ENCODE assay signal across 20 cellular contexts in the genomic region with DNA sequence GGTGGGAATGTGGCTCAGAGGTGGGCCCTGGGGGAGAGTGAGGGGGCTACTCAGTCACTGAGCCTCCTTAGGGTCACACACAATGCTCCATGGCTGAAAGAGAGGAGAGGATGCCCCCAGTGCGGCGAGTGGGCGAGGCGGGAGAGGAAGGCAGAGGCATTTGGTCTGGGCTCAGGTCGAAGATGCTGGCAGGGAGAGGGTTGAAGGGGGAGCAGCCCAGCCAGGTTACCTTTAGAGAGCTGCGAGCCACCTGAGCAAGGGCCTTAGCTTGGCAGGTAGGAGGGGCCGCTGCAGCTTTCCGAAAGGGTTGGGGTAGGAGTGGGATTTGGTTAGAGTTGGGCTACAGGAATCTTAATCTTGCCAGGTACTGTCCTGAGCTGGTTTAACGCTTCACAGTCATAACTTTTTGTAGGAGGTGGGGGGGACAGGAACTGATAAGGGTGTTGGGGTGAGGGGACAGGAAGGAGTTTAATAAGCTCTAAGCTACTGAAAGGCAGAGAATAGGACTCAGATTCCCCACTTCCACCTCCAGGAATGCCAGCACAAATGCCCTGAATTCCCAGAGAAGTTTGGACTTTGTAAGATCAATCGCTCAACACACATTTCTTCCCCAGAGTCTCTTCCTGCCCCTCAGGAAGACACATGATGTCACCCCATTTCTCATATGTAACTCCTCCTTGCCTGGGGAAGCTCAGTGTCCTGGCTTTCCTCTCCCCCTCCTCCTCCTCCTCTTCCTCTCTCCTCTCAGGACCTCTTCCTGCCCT. TPM values are rescaled to one million over a fixed set of nuclear protein-coding genes. Genes with fewer than 3 reads are reported as not detected.
DNase-seq lines count a peak whose midpoint lies in the region; ATAC-seq and TF ChIP-seq lines count a peak whose summit lies in the region.
"Had no signal": no experiment of that assay in that cellular context is flagged by ENCODE, and none has a peak within 500 bp of the region (broad histone marks: within the 10 kb centered on the region; RNA-seq: fewer than 3 reads in every experiment).

No MANE protein-coding gene starts in this region.

- intact Hi-C loops in sciatic nerve (cut with DNase I) = no loop called here

- no peaks in the 10 kb centered on the region for H3K36me3 Mint-ChIP-seq in WTC11
- H3K36me3 Mint-ChIP-seq: CD8-positive, alpha-beta T cell had no signal

- no peak for TF ChIP-seq CTCF in WTC11 (IDR thresholded peaks at IDR 0.05)

- H3K4me1 Mint-ChIP-seq in WTC11 = peaks cover 30% of the 10 kb centered on the region

- no peak overlapping the region for H3K27ac Mint-ChIP-seq in WTC11
- H3K27ac Mint-ChIP-seq: B cell; CD8-positive, alpha-beta T cell had no signal

- no peak overlapping the region for H3K4me3 Mint-ChIP-seq in WTC11
- H3K4me3 Mint-ChIP-seq: B cell; CD8-positive, alpha-beta T cell had no signal

- POLR2A ChIA-PET in WTC11 (lab: Charles Lee) = no interaction called here

- DNase-seq in EL (peak; percentile 19), WTC11 (ENCODE audit: low spot score) (peak; percentile 33), iPS-NIHi7 (ENCODE audit: extremely low spot score) (peak; percentile 67), sciatic nerve (ENCODE audit: low spot score) (peak; percentile 39), putamen (ENCODE audit: low spot score) (no peak), anterior cingulate cortex (lab: John Stamatoyannopoulos, UW) (no peak), NCI-H128 (lab: John Stamatoyannopoulos, UW; ENCODE audit: unreplicated experiment) (no peak)
- DNase-seq: CD8-positive, alpha-beta T cell; DMS79; Karpas-422; MM.1S; NCI-H1105; NCI-H1694 treated with DMSO at 0.1 percent for 48 hours; NCI-H2107; NCI-H226; NCI-H524 treated with DMSO at 0.1 percent for 48 hours; Right ventricle myocardium superior had no signal

- peaks cover 9% of the 10 kb centered on the region for H3K9me3 Mint-ChIP-seq in WTC11
- H3K9me3 Mint-ChIP-seq: CD8-positive, alpha-beta T cell had no signal

- peak; percentile 69 for ATAC-seq in WTC11
- ATAC-seq in sciatic nerve = no peak
- no peak for ATAC-seq in HG02885 (IDR thresholded peaks at IDR 0.05; ENCODE audit: poor library complexity, unreplicated experiment)
- ATAC-seq: CD8-positive, alpha-beta T cell; Panc1 had no signal

- peaks cover 21% of the 10 kb centered on the region for H3K27me3 Mint-ChIP-seq in WTC11 (ENCODE audit: low read depth)

- CTCF ChIA-PET in WTC11 (lab: Charles Lee) = interaction anchor here (0.5 to 13.7 kb wide), 6 partner anchors 9 to 153 kb away, joined by 3 to 204 read pairs (median 6); no protein-coding TSS in a partner anchor

TF ChIP-seq in WTC11, 78 proteins besides CTCF, POLR2A, EP300 and RAD21:
- no peak for TF ChIP-seq TP53 (CRISPR knock-in tag; IDR thresholded peaks at IDR 0.05)
- no peak for TF ChIP-seq KAT7 (CRISPR knock-in tag; IDR thresholded peaks at IDR 0.05; ENCODE audit: borderline replicate concordance)
- no peak for TF ChIP-seq GTF2I (CRISPR knock-in tag; conservative IDR thresholded peaks at IDR 0.05)
- TF ChIP-seq, protein P1, sequence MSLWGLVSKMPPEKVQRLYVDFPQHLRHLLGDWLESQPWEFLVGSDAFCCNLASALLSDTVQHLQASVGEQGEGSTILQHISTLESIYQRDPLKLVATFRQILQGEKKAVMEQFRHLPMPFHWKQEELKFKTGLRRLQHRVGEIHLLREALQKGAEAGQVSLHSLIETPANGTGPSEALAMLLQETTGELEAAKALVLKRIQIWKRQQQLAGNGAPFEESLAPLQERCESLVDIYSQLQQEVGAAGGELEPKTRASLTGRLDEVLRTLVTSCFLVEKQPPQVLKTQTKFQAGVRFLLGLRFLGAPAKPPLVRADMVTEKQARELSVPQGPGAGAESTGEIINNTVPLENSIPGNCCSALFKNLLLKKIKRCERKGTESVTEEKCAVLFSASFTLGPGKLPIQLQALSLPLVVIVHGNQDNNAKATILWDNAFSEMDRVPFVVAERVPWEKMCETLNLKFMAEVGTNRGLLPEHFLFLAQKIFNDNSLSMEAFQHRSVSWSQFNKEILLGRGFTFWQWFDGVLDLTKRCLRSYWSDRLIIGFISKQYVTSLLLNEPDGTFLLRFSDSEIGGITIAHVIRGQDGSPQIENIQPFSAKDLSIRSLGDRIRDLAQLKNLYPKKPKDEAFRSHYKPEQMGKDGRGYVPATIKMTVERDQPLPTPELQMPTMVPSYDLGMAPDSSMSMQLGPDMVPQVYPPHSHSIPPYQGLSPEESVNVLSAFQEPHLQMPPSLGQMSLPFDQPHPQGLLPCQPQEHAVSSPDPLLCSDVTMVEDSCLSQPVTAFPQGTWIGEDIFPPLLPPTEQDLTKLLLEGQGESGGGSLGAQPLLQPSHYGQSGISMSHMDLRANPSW (CRISPR knock-in tag; conservative IDR thresholded peaks at IDR 0.05; ENCODE audit: low read depth) = no peak
- TF ChIP-seq ZNF121 (CRISPR knock-in tag; IDR thresholded peaks at IDR 0.05) = no peak
- TF ChIP-seq, protein P2, sequence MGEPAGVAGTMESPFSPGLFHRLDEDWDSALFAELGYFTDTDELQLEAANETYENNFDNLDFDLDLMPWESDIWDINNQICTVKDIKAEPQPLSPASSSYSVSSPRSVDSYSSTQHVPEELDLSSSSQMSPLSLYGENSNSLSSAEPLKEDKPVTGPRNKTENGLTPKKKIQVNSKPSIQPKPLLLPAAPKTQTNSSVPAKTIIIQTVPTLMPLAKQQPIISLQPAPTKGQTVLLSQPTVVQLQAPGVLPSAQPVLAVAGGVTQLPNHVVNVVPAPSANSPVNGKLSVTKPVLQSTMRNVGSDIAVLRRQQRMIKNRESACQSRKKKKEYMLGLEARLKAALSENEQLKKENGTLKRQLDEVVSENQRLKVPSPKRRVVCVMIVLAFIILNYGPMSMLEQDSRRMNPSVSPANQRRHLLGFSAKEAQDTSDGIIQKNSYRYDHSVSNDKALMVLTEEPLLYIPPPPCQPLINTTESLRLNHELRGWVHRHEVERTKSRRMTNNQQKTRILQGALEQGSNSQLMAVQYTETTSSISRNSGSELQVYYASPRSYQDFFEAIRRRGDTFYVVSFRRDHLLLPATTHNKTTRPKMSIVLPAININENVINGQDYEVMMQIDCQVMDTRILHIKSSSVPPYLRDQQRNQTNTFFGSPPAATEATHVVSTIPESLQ (CRISPR knock-in tag; IDR thresholded peaks at IDR 0.05) = no peak
- TF ChIP-seq, protein P3, sequence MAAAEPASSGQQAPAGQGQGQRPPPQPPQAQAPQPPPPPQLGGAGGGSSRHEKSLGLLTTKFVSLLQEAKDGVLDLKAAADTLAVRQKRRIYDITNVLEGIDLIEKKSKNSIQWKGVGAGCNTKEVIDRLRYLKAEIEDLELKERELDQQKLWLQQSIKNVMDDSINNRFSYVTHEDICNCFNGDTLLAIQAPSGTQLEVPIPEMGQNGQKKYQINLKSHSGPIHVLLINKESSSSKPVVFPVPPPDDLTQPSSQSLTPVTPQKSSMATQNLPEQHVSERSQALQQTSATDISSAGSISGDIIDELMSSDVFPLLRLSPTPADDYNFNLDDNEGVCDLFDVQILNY (CRISPR knock-in tag; IDR thresholded peaks at IDR 0.05) = no peak
- TF ChIP-seq SP1 (CRISPR knock-in tag; conservative IDR thresholded peaks at IDR 0.05) = no peak
- TF ChIP-seq GABPB1 (CRISPR knock-in tag; IDR thresholded peaks at IDR 0.05) = no peak
- TF ChIP-seq, protein P4, sequence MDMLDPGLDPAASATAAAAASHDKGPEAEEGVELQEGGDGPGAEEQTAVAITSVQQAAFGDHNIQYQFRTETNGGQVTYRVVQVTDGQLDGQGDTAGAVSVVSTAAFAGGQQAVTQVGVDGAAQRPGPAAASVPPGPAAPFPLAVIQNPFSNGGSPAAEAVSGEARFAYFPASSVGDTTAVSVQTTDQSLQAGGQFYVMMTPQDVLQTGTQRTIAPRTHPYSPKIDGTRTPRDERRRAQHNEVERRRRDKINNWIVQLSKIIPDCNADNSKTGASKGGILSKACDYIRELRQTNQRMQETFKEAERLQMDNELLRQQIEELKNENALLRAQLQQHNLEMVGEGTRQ (CRISPR knock-in tag; IDR thresholded peaks at IDR 0.05) = no peak
- no peak for TF ChIP-seq TEAD4 (CRISPR knock-in tag; IDR thresholded peaks at IDR 0.05)
- TF ChIP-seq, protein P5, sequence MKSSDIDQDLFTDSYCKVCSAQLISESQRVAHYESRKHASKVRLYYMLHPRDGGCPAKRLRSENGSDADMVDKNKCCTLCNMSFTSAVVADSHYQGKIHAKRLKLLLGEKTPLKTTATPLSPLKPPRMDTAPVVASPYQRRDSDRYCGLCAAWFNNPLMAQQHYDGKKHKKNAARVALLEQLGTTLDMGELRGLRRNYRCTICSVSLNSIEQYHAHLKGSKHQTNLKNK (CRISPR knock-in tag; IDR thresholded peaks at IDR 0.05) = no peak
- TF ChIP-seq RORB (CRISPR knock-in tag; IDR thresholded peaks at IDR 0.05) = no peak
- TF ChIP-seq ZNF138 (CRISPR knock-in tag; conservative IDR thresholded peaks at IDR 0.05) = no peak
- TF ChIP-seq MXD4 (CRISPR knock-in tag; IDR thresholded peaks at IDR 0.05; ENCODE audit: borderline replicate concordance) = no peak
- TF ChIP-seq JUN (CRISPR knock-in tag; IDR thresholded peaks at IDR 0.05) = no peak
- TF ChIP-seq ATF1 (CRISPR knock-in tag; IDR thresholded peaks at IDR 0.05) = no peak
- no peak for TF ChIP-seq RELA (CRISPR knock-in tag; IDR thresholded peaks at IDR 0.05; ENCODE audit: borderline replicate concordance)
- no peak for TF ChIP-seq ZNF263 (CRISPR knock-in tag; IDR thresholded peaks at IDR 0.05; ENCODE audit: low read depth)
- no peak for TF ChIP-seq ZNF232 (CRISPR knock-in tag; IDR thresholded peaks at IDR 0.05)

RNA-seq across cellular contexts. Expression of a gene that starts 4.9 kb away (rescaled TPM):
- total RNA-seq in WTC11 (2021) (0.07 to 0.35 TPM (median 0.21 TPM) in 3 replicates), sciatic nerve (8.2 TPM)
- total RNA-seq: B cell had no signal

Comparison
In these comparisons a context has a peak if more than half of its experiments do, and no peak if none do; other contexts are left out.
1. DNase-seq: peak in EL (single experiment), WTC11 (single experiment), iPS-NIHi7 (single experiment) and sciatic nerve (single experiment); none in putamen (single experiment), anterior cingulate cortex (0 of 58) and NCI-H128 (single experiment).